Comparison of ENCODE assay signal across 12 cellular contexts in the genomic region with DNA sequence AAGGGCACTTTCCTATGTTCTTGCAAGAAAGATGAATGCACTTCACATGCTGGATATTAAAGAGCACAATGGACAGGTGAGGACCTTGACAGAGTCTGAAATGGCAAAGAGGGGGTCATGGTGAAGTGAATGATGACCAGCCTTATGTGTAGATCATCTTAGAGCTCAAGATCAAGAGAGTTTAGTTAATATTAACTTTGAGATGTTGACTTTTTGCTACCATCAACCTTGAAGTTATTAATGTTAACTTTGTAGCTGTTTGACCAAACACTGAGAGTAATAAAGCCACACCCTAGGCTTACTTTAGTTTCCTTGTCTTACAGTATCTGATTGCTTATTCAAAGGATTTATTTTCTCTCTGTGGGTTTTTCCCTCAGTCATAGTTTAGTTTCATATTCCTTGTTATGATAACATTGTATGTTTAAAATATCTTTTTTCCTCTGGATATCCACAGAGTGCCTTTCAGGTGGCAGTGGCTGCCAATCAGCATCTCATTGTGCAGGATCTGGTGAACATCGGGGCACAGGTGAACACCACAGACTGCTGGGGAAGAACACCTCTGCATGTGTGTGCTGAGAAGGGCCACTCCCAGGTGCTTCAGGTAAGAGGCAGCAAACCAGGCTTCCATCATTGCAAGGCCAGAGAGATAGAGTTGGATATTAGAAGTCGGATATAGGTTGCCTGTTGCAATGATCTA. TPM values are rescaled to one million over a fixed set of nuclear protein-coding genes. Genes with fewer than 3 reads are reported as not detected.
DNase-seq lines count a peak whose midpoint lies in the region; ATAC-seq and TF ChIP-seq lines count a peak whose summit lies in the region.
"Had no signal": no experiment of that assay in that cellular context is flagged by ENCODE, and none has a peak within 500 bp of the region (broad histone marks: within the 10 kb centered on the region; RNA-seq: fewer than 3 reads in every experiment).

No MANE protein-coding gene starts in this region.

- H3K4me1 ChIP-seq in duodenal mucosa (ENCODE audit: control insufficient read depth in 1 of 2, insufficient read depth in 2 of 2, low read length in 2 of 2) = peaks cover 35 to 44% of the 10 kb centered on the region in 2 donors

- H3K27me3 Mint-ChIP-seq in CD14-positive monocyte (ENCODE audit: low read depth in 3 of 3) (no peaks in the 10 kb centered on the region), natural killer cell (ENCODE audit: low read depth in 2 of 2) (no peaks in the 10 kb centered on the region)

- ATAC-seq in natural killer cell (no peak), HG02642 (IDR thresholded peaks at IDR 0.05; ENCODE audit: poor library complexity, unreplicated experiment) (no peak), HG02623 (IDR thresholded peaks at IDR 0.05; ENCODE audit: unreplicated experiment) (no peak)

- no peak for TF ChIP-seq CTCF in CD14-positive monocyte (IDR thresholded peaks at IDR 0.05)
- no peak for TF ChIP-seq CTCF in natural killer cell (IDR thresholded peaks at IDR 0.05)

- H3K27me3 ChIP-seq in duodenal mucosa (ENCODE audit: control insufficient read depth in 1 of 2, insufficient read depth in 2 of 2, low read length in 2 of 2) = no peaks in the 10 kb centered on the region
- H3K27me3 ChIP-seq: brain microvascular endothelial cell had no signal

- H3K9me3 ChIP-seq in duodenal mucosa (ENCODE audit: control insufficient read depth in 1 of 2, low read length in 2 of 2) = no peaks in the 10 kb centered on the region

- peak overlapping the region; percentile 57 to 94 for H3K4me3 ChIP-seq in duodenal mucosa (ENCODE audit: low read depth in 1 of 2, low read length in 2 of 2)

- H3K27ac ChIP-seq in duodenal mucosa (ENCODE audit: low read depth, low read length) = peak overlapping the region; percentile 52
- H3K27ac ChIP-seq: brain microvascular endothelial cell had no signal

- H3K36me3 Mint-ChIP-seq in CD14-positive monocyte = peaks cover 91 to 94% of the 10 kb centered on the region in 2 donors
- peaks cover 71% of the 10 kb centered on the region for H3K36me3 Mint-ChIP-seq in natural killer cell

- DNase-seq in CD14-positive monocyte (ENCODE audit: low spot score) = no peak
- peak; percentile 87 for DNase-seq in HT-29 (ENCODE audit: low spot score)
- DNase-seq in natural killer cell = no peak
- DNase-seq in NAMALWA (ENCODE audit: low spot score) = no peak
- DNase-seq in GF-D8 (lab: John Stamatoyannopoulos, UW) = no peak
- DNase-seq: brain microvascular endothelial cell, NCI-H1105 treated with DMSO at 0.1 percent for 48 hours, NCI-H524 had no signal

- peak overlapping the region in 1 of 2 donors; percentile 55 for H3K9ac ChIP-seq in duodenal mucosa (ENCODE audit: low read depth in 1 of 2, low read length in 2 of 2)

- H3K4me1 Mint-ChIP-seq in CD14-positive monocyte (peaks cover 65% of the 10 kb centered on the region), natural killer cell (peaks cover 45 to 56% of the 10 kb centered on the region in 2 donors)

- H3K27ac Mint-ChIP-seq in CD14-positive monocyte (peak overlapping the region in 6 of 7 donors; percentile 39 to 94 (median 78)), natural killer cell (peak overlapping the region; percentile 79 to 99)
- H3K27ac Mint-ChIP-seq: nephron had no signal

- H3K9me3 Mint-ChIP-seq in CD14-positive monocyte (peaks cover 0 to 6% (median 0%) of the 10 kb centered on the region in 7 donors), natural killer cell (no peaks in the 10 kb centered on the region)
- H3K9me3 Mint-ChIP-seq: nephron had no signal

- intact Hi-C loops in CD14-positive monocyte (cut with micrococcal nuclease) (loop anchor here in 1 of 2 donors (5.0 kb wide), 3 partner anchors 42 to 83 kb away; no protein-coding TSS in a partner anchor), natural killer cell (cut with micrococcal nuclease) (loop anchor here (5.0 kb wide), 4 partner anchors 42 to 282 kb away; a partner anchor contains a TSS)

- peak overlapping the region in 1 of 2 donors; percentile 67 for H3K4me3 Mint-ChIP-seq in CD14-positive monocyte
- H3K4me3 Mint-ChIP-seq in natural killer cell = peak overlapping the region; percentile 7
- H3K4me3 Mint-ChIP-seq: nephron had no signal

- peaks cover 77 to 78% of the 10 kb centered on the region in 2 donors for H3K36me3 ChIP-seq in duodenal mucosa (ENCODE audit: control insufficient read depth in 1 of 2, insufficient read depth in 2 of 2, low read length in 2 of 2)

RNA-seq across cellular contexts. Expression of a gene that starts 5.4 kb away (rescaled TPM):
- 10 to 100 TPM; 71.0 to 84.9 TPM for polyA plus RNA-seq in CD14-positive monocyte
- total RNA-seq in HT-29 (2014; rRNA removed; shearing (Covaris generic)) = 51.0 and 53.2 TPM in 2 replicates
- total RNA-seq in natural killer cell = 100 to 1,000 TPM; 510 to 811 (median 774) TPM
